ENCODE assay signal across 8 cellular contexts in the genomic region with DNA sequence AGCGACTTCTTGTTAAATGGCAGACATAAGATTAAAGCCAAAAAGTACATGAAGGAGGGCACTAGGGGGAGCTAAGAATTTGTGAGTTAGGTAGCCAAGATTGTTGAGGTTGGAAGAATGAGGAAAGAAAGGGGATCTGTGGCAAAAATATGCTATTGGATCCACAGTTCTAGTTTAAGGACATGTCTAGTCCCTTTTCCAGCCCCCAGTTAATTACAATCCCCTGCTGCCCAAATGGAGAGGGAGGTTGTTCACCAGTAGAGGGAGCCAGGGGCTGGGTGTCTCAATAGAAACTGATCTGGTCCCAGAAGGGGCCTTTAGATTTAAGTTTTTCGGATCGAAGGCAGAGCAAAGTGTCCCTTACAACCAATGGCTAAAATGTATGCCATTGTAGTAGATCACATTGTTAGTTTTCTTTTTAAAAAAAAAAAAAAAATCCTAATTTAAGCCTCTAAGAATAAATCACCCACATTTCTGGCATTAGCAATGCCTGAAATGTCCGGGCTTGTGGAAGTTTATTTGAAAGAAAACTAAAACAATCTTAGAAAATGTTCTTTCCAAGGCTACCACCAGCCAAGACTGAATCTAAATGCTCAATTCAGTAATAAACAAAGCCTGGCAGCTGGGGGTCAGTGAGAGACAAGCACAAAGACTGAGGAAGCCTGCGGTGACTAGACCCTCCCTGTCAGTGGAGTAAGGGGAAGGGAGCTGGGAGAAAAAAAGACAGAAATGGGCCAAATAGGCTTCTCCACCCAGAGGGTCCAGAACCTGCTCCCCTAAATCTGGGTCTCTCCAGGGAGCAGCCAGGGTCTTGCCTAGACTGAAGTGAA. TPM values are rescaled to one million over a fixed set of nuclear protein-coding genes. Genes with fewer than 3 reads are reported as not detected.
DNase-seq lines count a peak whose midpoint lies in the region; ATAC-seq and TF ChIP-seq lines count a peak whose summit lies in the region.

No MANE protein-coding gene starts in this region.

- H3K9me3 ChIP-seq in DOHH2 (ENCODE audit: control insufficient read depth, insufficient read depth, low read length) (no peaks in the 10 kb centered on the region), MM.1S (replicated peaks; ENCODE audit: insufficient read depth, low read length) (no peaks in the 10 kb centered on the region), ovary (no peaks in the 10 kb centered on the region)

- H3K27me3 ChIP-seq in DOHH2 (ENCODE audit: control insufficient read depth, low read length) (no peaks in the 10 kb centered on the region), MM.1S (replicated peaks; ENCODE audit: insufficient read depth, low read length) (no peaks in the 10 kb centered on the region), ovary (no peaks in the 10 kb centered on the region)

- H3K4me1 ChIP-seq in DOHH2 (ENCODE audit: control insufficient read depth, low read length) (no peaks in the 10 kb centered on the region), MM.1S (ENCODE audit: low read length) (peaks cover 8% of the 10 kb centered on the region), ovary (ENCODE audit: insufficient read depth) (peaks cover 4% of the 10 kb centered on the region)

- no peak overlapping the region for H3K4me2 ChIP-seq in DOHH2 (ENCODE audit: low read length)
- H3K4me2 ChIP-seq in MM.1S (ENCODE audit: low read depth, low read length) = no peak overlapping the region

- no peak overlapping the region for H3K4me3 ChIP-seq in DOHH2 (ENCODE audit: low read length)
- no peak overlapping the region for H3K4me3 ChIP-seq in MM.1S (ENCODE audit: low read length)
- no peak overlapping the region for H3K4me3 ChIP-seq in epithelial cell of esophagus (ENCODE audit: low read length)
- H3K4me3 ChIP-seq in ovary = no peak overlapping the region

- no peaks in the 10 kb centered on the region for H3K79me2 ChIP-seq in DOHH2 (ENCODE audit: control insufficient read depth, low read length)
- H3K79me2 ChIP-seq in MM.1S (ENCODE audit: low read length) = no peaks in the 10 kb centered on the region

- no peak overlapping the region for H2AFZ ChIP-seq in MM.1S (ENCODE audit: low read length)

- no peaks in the 10 kb centered on the region for H3K9me2 ChIP-seq in DOHH2 (replicated peaks; ENCODE audit: control insufficient read depth, low read length)
- H3K9me2 ChIP-seq in MM.1S (replicated peaks; ENCODE audit: insufficient read depth, low read length) = no peaks in the 10 kb centered on the region

- H3K27ac ChIP-seq in DOHH2 (ENCODE audit: low read depth, low read length) (no peak overlapping the region), MM.1S (ENCODE audit: low read length) (no peak overlapping the region), ovary (peak overlapping the region in 1 of 2 donors; percentile 40)

- intact Hi-C loops in ovary (cut with DNase I) = no loop called here

- H4K20me1 ChIP-seq in DOHH2 (ENCODE audit: control insufficient read depth, insufficient read depth, low read depth, low read length) = no peaks in the 10 kb centered on the region
- H4K20me1 ChIP-seq in MM.1S (ENCODE audit: insufficient read depth, low read length) = no peaks in the 10 kb centered on the region

- 28 to 36% (median 35%) methylated on average over 5 of the region's 5 CpGs for WGBS in ovary, 3 donors

- ATAC-seq in GM19035 (IDR thresholded peaks at IDR 0.05; ENCODE audit: unreplicated experiment) (no peak), HG03469 (IDR thresholded peaks at IDR 0.05; ENCODE audit: unreplicated experiment) (no peak), GM18873 (IDR thresholded peaks at IDR 0.05; ENCODE audit: low FRiP score, unreplicated experiment) (no peak), GM19023 (IDR thresholded peaks at IDR 0.05; ENCODE audit: unreplicated experiment) (no peak)

- TF ChIP-seq CTCF in DOHH2 (IDR thresholded peaks at IDR 0.05; ENCODE audit: low read depth, low read length, poor library complexity, severe bottlenecking) = peak; percentile 87
- peak; percentile 79 for TF ChIP-seq CTCF in MM.1S (IDR thresholded peaks at IDR 0.05; ENCODE audit: low read length)
- peak; percentile 87 for TF ChIP-seq CTCF in epithelial cell of esophagus (IDR thresholded peaks at IDR 0.05; ENCODE audit: insufficient read depth, low read depth, low read length, missing control alignments)
- TF ChIP-seq CTCF in ovary (IDR thresholded peaks at IDR 0.05) = peak; percentile 7 to 63 (median 61)

- no peaks in the 10 kb centered on the region for H3K36me3 ChIP-seq in DOHH2 (ENCODE audit: control insufficient read depth, low read length)
- no peaks in the 10 kb centered on the region for H3K36me3 ChIP-seq in MM.1S (replicated peaks; ENCODE audit: insufficient read depth, low read length)
- no peaks in the 10 kb centered on the region for H3K36me3 ChIP-seq in ovary

- TF ChIP-seq EP300 in ovary (IDR thresholded peaks at IDR 0.05) = no peak

- no peak overlapping the region for H3K9ac ChIP-seq in MM.1S (ENCODE audit: low read length)

- H3F3A ChIP-seq in DOHH2 (ENCODE audit: control insufficient read depth, insufficient read depth) (no peaks in the 10 kb centered on the region), MM.1S (ENCODE audit: insufficient read depth, low read length) (no peaks in the 10 kb centered on the region)

- DNase-seq in MM.1S = no peak
- peak; percentile 63 for DNase-seq in epithelial cell of esophagus (ENCODE audit: low read depth)
- peak in 3 of 5 donors; percentile 25 to 31 (median 31) for DNase-seq in ovary

- TF ChIP-seq POLR2A in ovary (IDR thresholded peaks at IDR 0.05) = no peak

RNA-seq across cellular contexts. Expression of gene COL8A1, which starts 7.1 kb away (rescaled TPM):
- 10 to 100 TPM in 4 of 7 donors, 1 to 10 TPM in 3; 2.0 to 37.2 (median 11.9) TPM for total RNA-seq in ovary
- 10 to 100 TPM in 1 of 2 donors, 1 to 10 TPM in 1; 8.0 to 27.3 TPM for polyA plus RNA-seq in ovary
